In the genomic region with DNA sequence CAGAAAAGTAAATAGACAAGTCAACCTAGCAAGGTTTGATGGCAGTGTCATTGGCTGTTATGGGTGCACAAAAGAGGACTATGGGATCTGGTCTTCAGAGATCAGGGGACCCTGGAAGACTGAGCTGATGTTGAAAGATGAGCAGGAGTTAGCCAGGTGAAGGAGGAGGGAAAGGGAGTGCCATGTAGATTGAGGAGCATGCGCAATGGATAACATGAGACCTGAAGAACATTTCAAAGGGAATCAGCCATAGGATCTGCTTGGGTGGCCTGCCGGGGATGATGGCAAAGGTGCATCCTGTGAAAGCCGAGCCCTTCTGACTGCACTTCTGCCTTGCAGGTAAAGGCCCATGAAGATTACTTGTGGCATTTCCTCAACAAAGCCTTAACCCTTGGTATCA, we compare ENCODE assay signal across 25 cellular contexts.
"Had no signal": no experiment of that assay in that cellular context is flagged by ENCODE, and none has a peak within 500 bp of the region (broad histone marks: within the 10 kb centered on the region; RNA-seq: fewer than 3 reads in every experiment).

No MANE protein-coding gene starts in this region.

- DNase-seq: occipital lobe; ovary; posterior cingulate gyrus; psoas muscle; right cardiac atrium; right lobe of liver; sigmoid colon; small intestine; stimulated activated CD4-positive, alpha-beta T cell treated with anti-CD3 and anti-CD28 coated beads, Interleukin-15, amount 100 ng/mL, for 24 hours; stimulated activated CD4-positive, alpha-beta T cell treated with anti-CD3 and anti-CD28 coated beads, Interleukin-2, amount 100 ng/mL, for 24 hours; stimulated activated CD4-positive, alpha-beta T cell treated with anti-CD3 and anti-CD28 coated beads, Interleukin-2, amount 100 ng/mL, for 48 hours; stimulated activated CD4-positive, alpha-beta T cell treated with anti-CD3 and anti-CD28 coated beads, Interleukin-4, amount 100 ng/mL, for 24 hours; stimulated activated naive B cell treated with anti-CD40 and anti-IgM and Interleukin-4, amounts not matched to agents 10 μg/mL and 1 μg/mL and 100 μg/mL, for 72 hours; stimulated activated naive CD4-positive, alpha-beta T cell treated with Interleukin-2 at 50 U/mL for 16 hours; stomach; thyroid gland; trophoblast cell; upper lobe of left lung had no signal

- H3K4me1 ChIP-seq: neural progenitor cell, parathyroid adenoma, psoas muscle, right lobe of liver, thyroid gland, tibial nerve, vagina had no signal

- H3K27ac ChIP-seq: neural progenitor cell, ovary, parathyroid adenoma, psoas muscle, right lobe of liver, sigmoid colon, stomach, thoracic aorta, thyroid gland, tibial nerve, upper lobe of left lung, vagina had no signal

- H3K4me3 ChIP-seq: neural progenitor cell, ovary, psoas muscle, right lobe of liver, sigmoid colon, stomach, thoracic aorta, thyroid gland, tibial nerve, upper lobe of left lung, vagina had no signal

- FAIRE-seq: small intestine, urothelium cell line had no signal

- ATAC-seq: psoas muscle; right cardiac atrium; right lobe of liver; stimulated activated effector memory CD8-positive, alpha-beta T cell treated with anti-CD3 and anti-CD28 coated beads, Interleukin-12 subunit alpha, Interleukin-12 subunit beta, amount 100 ng/mL, for 72 hours; stimulated activated naive B cell treated with anti-CD40 and anti-IgM and Interleukin-4, amounts not matched to agents 10 μg/mL and 1 μg/mL and 100 μg/mL, for 72 hours had no signal

- H3K9ac ChIP-seq: neural progenitor cell, parathyroid adenoma had no signal

- H3K27me3 ChIP-seq: neural progenitor cell, ovary, right lobe of liver, sigmoid colon, stomach, thyroid gland, tibial nerve, upper lobe of left lung, vagina had no signal

- H2AFZ ChIP-seq: neural progenitor cell, parathyroid adenoma had no signal

- H3K4me2 ChIP-seq: neural progenitor cell had no signal

- H3K36me3 ChIP-seq: neural progenitor cell, ovary, right lobe of liver, sigmoid colon, stomach, thoracic aorta, thyroid gland, tibial nerve, upper lobe of left lung, vagina had no signal

- H3K79me2 ChIP-seq: parathyroid adenoma had no signal

- H3K9me3 ChIP-seq: ovary, psoas muscle, right lobe of liver, sigmoid colon, stomach, thoracic aorta, thyroid gland, tibial nerve, upper lobe of left lung, vagina had no signal
